ENCODE assay signal across 20 cellular contexts in the genomic region with DNA sequence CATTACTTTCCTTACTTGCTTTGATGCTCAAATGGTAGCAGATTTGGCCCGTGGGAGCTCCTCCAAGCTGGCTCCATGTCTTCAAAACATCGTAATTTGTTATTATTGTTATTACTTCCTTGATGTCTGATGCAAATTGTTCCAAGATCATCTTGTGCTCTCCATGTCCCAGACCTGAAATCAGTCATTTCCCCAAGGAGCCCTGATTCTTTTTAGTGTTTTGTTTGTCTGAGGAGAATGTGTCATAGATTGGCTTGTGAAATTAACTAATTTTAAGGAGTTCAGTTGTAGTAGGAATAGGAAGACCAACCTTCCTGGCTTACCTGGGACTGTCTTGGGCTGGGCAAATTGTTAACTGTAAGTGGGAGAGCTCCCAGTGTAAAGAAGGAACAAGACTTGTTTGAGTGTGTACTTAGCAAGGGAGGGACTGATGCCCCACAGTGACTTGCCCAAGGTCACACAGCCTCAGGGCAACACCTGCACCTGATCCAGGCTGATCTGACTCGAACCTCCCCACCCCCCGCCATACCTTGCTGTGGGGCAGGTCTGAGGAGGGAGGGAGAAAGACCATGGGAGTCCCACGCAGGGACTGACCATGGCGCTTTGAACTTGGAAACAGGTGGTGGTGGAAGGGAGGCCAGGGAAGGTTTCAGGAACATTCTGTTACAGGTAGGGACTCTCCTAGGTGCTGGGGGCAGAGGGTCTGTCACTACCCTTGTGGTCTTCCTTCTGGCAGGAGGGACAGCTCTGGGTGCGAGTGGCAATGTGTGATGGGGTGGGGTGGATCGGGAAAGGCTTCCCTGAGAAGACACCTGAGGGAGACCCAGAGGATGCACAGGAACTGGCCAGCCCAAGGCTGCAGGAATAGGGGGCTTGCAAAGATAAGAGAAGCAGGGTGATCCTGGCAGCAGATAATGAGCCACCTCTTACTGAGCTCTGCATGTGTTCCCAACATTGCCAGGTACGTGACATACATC. TPM values are rescaled to one million over a fixed set of nuclear protein-coding genes. Genes with fewer than 3 reads are reported as not detected.
DNase-seq lines count a peak whose midpoint lies in the region; ATAC-seq and TF ChIP-seq lines count a peak whose summit lies in the region.
"Had no signal": no experiment of that assay in that cellular context is flagged by ENCODE, and none has a peak within 500 bp of the region (broad histone marks: within the 10 kb centered on the region; RNA-seq: fewer than 3 reads in every experiment).

No MANE protein-coding gene starts in this region.

- TF ChIP-seq POLR2A in upper lobe of left lung (IDR thresholded peaks at IDR 0.05): no peak
- TF ChIP-seq POLR2A in prostate gland (IDR thresholded peaks at IDR 0.05): no peak
- TF ChIP-seq POLR2A in testis (IDR thresholded peaks at IDR 0.05): no peak

- no peaks in the 10 kb centered on the region for H3K27me3 ChIP-seq in upper lobe of left lung
- no peaks in the 10 kb centered on the region for H3K27me3 ChIP-seq in prostate gland (replicated peaks; ENCODE audit: insufficient read depth)
- no peaks in the 10 kb centered on the region for H3K27me3 ChIP-seq in testis
- H3K27me3 ChIP-seq: ascending aorta had no signal

- intact Hi-C loops in prostate gland (cut with DNase I) (no loop called here), testis (cut with DNase I; ENCODE audit: low total_unique reads) (no loop called here)

- 81 to 84% methylated on average over 9 of the region's 9 CpGs for WGBS in upper lobe of left lung, 2 donors
- WGBS in prostate gland: 79% methylated on average over 9 of the region's 9 CpGs
- 78 to 81% methylated on average over 7 to 9 of the region's 9 CpGs for WGBS in testis, 2 donors

- H3K36me3 Mint-ChIP-seq in activated naive CD8-positive, alpha-beta T cell: no peaks in the 10 kb centered on the region
- H3K36me3 Mint-ChIP-seq in activated naive CD8-positive, alpha-beta T cell treated with anti-CD3 and anti-CD28 coated beads for 36 hours: no peaks in the 10 kb centered on the region
- H3K36me3 Mint-ChIP-seq in brain: no peaks in the 10 kb centered on the region
- no peaks in the 10 kb centered on the region for H3K36me3 Mint-ChIP-seq in naive thymus-derived CD8-positive, alpha-beta T cell
- H3K36me3 Mint-ChIP-seq: CD14-positive monocyte had no signal

- H3K4me1 ChIP-seq in upper lobe of left lung: peaks cover 27 to 36% (median 32%) of the 10 kb centered on the region in 4 donors
- H3K4me1 ChIP-seq in prostate gland (replicated peaks): peaks cover 8% of the 10 kb centered on the region
- H3K4me1 ChIP-seq in testis: peaks cover 17% of the 10 kb centered on the region

- TF ChIP-seq EP300 in upper lobe of left lung (IDR thresholded peaks at IDR 0.05): no peak

- no peaks in the 10 kb centered on the region for H3K9me3 ChIP-seq in upper lobe of left lung
- no peaks in the 10 kb centered on the region for H3K9me3 ChIP-seq in prostate gland
- H3K9me3 ChIP-seq in testis: no peaks in the 10 kb centered on the region
- H3K9me3 ChIP-seq: ascending aorta, HAP-1 had no signal

- no peak for TF ChIP-seq CTCF in brain (conservative IDR thresholded peaks at IDR 0.05)
- TF ChIP-seq CTCF in upper lobe of left lung (IDR thresholded peaks at IDR 0.05): no peak
- no peak for TF ChIP-seq CTCF in prostate gland (IDR thresholded peaks at IDR 0.05)
- TF ChIP-seq CTCF in testis (IDR thresholded peaks at IDR 0.05): no peak

- H3K4me3 ChIP-seq in upper lobe of left lung (no peak overlapping the region), prostate gland (no peak overlapping the region), testis (no peak overlapping the region)
- H3K4me3 ChIP-seq: ascending aorta, HAP-1, PC-9 had no signal

- H3K27ac ChIP-seq in upper lobe of left lung: peak overlapping the region in 3 of 4 donors; percentile 27 to 58 (median 39)
- H3K27ac ChIP-seq in prostate gland: no peak overlapping the region
- H3K27ac ChIP-seq in testis: no peak overlapping the region
- H3K27ac ChIP-seq: HL-60, PC-9, WERI-Rb-1 had no signal

- POLR2A ChIA-PET in naive thymus-derived CD8-positive, alpha-beta T cell (lab: Charles Lee): interaction anchor here (0.7 kb wide), 2 partner anchors 15 to 121 kb away, joined by 7 read pairs; no protein-coding TSS in a partner anchor

- H3K4me3 Mint-ChIP-seq in activated naive CD8-positive, alpha-beta T cell: peak overlapping the region; percentile 12
- H3K4me3 Mint-ChIP-seq in activated naive CD8-positive, alpha-beta T cell treated with anti-CD3 and anti-CD28 coated beads for 36 hours: no peak overlapping the region
- peak overlapping the region; percentile 52 to 85 (median 74) for H3K4me3 Mint-ChIP-seq in brain
- peak overlapping the region in 4 of 10 donors; percentile 11 to 66 (median 43) for H3K4me3 Mint-ChIP-seq in naive thymus-derived CD8-positive, alpha-beta T cell
- H3K4me3 Mint-ChIP-seq: CD14-positive monocyte; T-helper 1 cell treated with Interleukin-12 subunit alpha and Interleukin-12 subunit beta and Interleukin-4 antibody, amounts not matched to agents 30 μg/mL and 1 μg/mL, for 36 hours had no signal

- peaks cover 31% of the 10 kb centered on the region for H3K4me1 Mint-ChIP-seq in activated naive CD8-positive, alpha-beta T cell (ENCODE audit: low read depth)
- peaks cover 26% of the 10 kb centered on the region for H3K4me1 Mint-ChIP-seq in activated naive CD8-positive, alpha-beta T cell treated with anti-CD3 and anti-CD28 coated beads for 36 hours
- H3K4me1 Mint-ChIP-seq in brain: peaks cover 32% of the 10 kb centered on the region
- peaks cover 22 to 57% (median 36%) of the 10 kb centered on the region in 4 donors for H3K4me1 Mint-ChIP-seq in naive thymus-derived CD8-positive, alpha-beta T cell

- DNase-seq in activated naive CD8-positive, alpha-beta T cell treated with anti-CD3 and anti-CD28 coated beads for 36 hours: no peak
- DNase-seq in naive thymus-derived CD8-positive, alpha-beta T cell: no peak
- DNase-seq in upper lobe of left lung (no peak), KG1 (lab: John Stamatoyannopoulos, UW) (no peak), prostate gland (ENCODE audit: low spot score) (no peak), testis (no peak)
- DNase-seq: ACHN; NCI-H187; NCI-H345; PC-9; SIG-M5; stimulated activated CD8-positive, alpha-beta memory T cell treated with anti-CD3 and anti-CD28 coated beads, Interleukin-4, amount 100 ng/mL, for 48 hours; WERI-Rb-1 had no signal

- H3K9me3 Mint-ChIP-seq in activated naive CD8-positive, alpha-beta T cell (ENCODE audit: low read depth): no peaks in the 10 kb centered on the region
- no peaks in the 10 kb centered on the region for H3K9me3 Mint-ChIP-seq in activated naive CD8-positive, alpha-beta T cell treated with anti-CD3 and anti-CD28 coated beads for 36 hours
- H3K9me3 Mint-ChIP-seq in brain: peaks cover 0 to 2% (median 0%) of the 10 kb centered on the region in 5 experiments
- no peaks in the 10 kb centered on the region for H3K9me3 Mint-ChIP-seq in naive thymus-derived CD8-positive, alpha-beta T cell
- H3K9me3 Mint-ChIP-seq: T-helper 1 cell treated with Interleukin-12 subunit alpha and Interleukin-12 subunit beta and Interleukin-4 antibody, amounts not matched to agents 30 μg/mL and 1 μg/mL, for 36 hours had no signal

- ATAC-seq in naive thymus-derived CD8-positive, alpha-beta T cell: no peak
- no peak for ATAC-seq in upper lobe of left lung (ENCODE audit: low FRiP score in 2 of 2)

- H3K36me3 ChIP-seq in upper lobe of left lung (no peaks in the 10 kb centered on the region), prostate gland (no peaks in the 10 kb centered on the region), testis (ENCODE audit: low read depth, missing control alignments) (no peaks in the 10 kb centered on the region)
- H3K36me3 ChIP-seq: ascending aorta, HAP-1 had no signal

- H3K27ac Mint-ChIP-seq in activated naive CD8-positive, alpha-beta T cell: peak overlapping the region; percentile 34
- no peak overlapping the region for H3K27ac Mint-ChIP-seq in activated naive CD8-positive, alpha-beta T cell treated with anti-CD3 and anti-CD28 coated beads for 36 hours
- H3K27ac Mint-ChIP-seq in brain: peak overlapping the region; percentile 13 to 67 (median 33)
- H3K27ac Mint-ChIP-seq in naive thymus-derived CD8-positive, alpha-beta T cell: peak overlapping the region in 8 of 10 donors; percentile 37 to 82 (median 50)
- H3K27ac Mint-ChIP-seq: CD14-positive monocyte; T-helper 1 cell treated with Interleukin-12 subunit alpha and Interleukin-12 subunit beta and Interleukin-4 antibody, amounts not matched to agents 30 μg/mL and 1 μg/mL, for 36 hours had no signal

- H3K27me3 Mint-ChIP-seq in activated naive CD8-positive, alpha-beta T cell: no peaks in the 10 kb centered on the region
- H3K27me3 Mint-ChIP-seq in activated naive CD8-positive, alpha-beta T cell treated with anti-CD3 and anti-CD28 coated beads for 36 hours: no peaks in the 10 kb centered on the region
- H3K27me3 Mint-ChIP-seq in brain: no peaks in the 10 kb centered on the region
- H3K27me3 Mint-ChIP-seq in naive thymus-derived CD8-positive, alpha-beta T cell: no peaks in the 10 kb centered on the region

RNA-seq across cellular contexts. Expression of gene BICD2, which starts 2.7 kb away (rescaled TPM):
- total RNA-seq in activated naive CD8-positive, alpha-beta T cell treated with anti-CD3 and anti-CD28 coated beads for 36 hours: 10 to 100 TPM; 19.2 to 20.5 TPM
- polyA plus RNA-seq in brain (ENCODE audit: insufficient read depth, low read depth, low replicate concordance) (61.0 TPM), testis (ENCODE audit: insufficient read depth, low read depth, low replicate concordance) (24.0 TPM)
- total RNA-seq in naive thymus-derived CD8-positive, alpha-beta T cell: 10 to 100 TPM; 28.3 to 29.1 TPM
- polyA plus RNA-seq in naive thymus-derived CD8-positive, alpha-beta T cell: 10 to 100 TPM in 2 of 3 donors, 1 to 10 TPM in 1; 5.9 to 20.1 (median 10.1) TPM
- total RNA-seq in upper lobe of left lung (10 to 100 TPM; 33.8 to 50.1 (median 45.1) TPM), prostate gland (10 to 100 TPM; 22.2 to 48.3 TPM), testis (10 to 100 TPM; 48.0 to 55.7 TPM)

Comparison
In these comparisons a context has a peak if more than half of its experiments do, and no peak if none do; other contexts are left out.
1. H3K27ac ChIP-seq: peak in upper lobe of left lung (3 of 4); none in prostate gland (0 of 2) and testis (0 of 2).